ENCODE assay signal across 8 cellular contexts in genomic region chr1:244862354-244862698, GRCh38. TPM values are rescaled to one million over a fixed set of nuclear protein-coding genes. Genes with fewer than 3 reads are reported as not detected.
DNase-seq lines count a peak whose midpoint lies in the region; ATAC-seq, FAIRE-seq and TF ChIP-seq lines count a peak whose summit lies in the region.

No MANE protein-coding gene starts in this region.

- POLR2A ChIA-PET in A549 (lab: Yijun Ruan, JAX) = interaction anchor here (1.1 to 5.5 kb wide), 4 partner anchors 28 to 112 kb away, joined by 3 to 102 read pairs (median 48); partner anchors contain the start of gene COX20

- under 1% methylated on average over 7 of the region's 7 CpGs for WGBS in A549 (ENCODE audit: missing lambda C conversion rate)
- under 1% methylated on average over 7 of the region's 7 CpGs for WGBS in thymus

- TF ChIP-seq CTCF in A549 (IDR thresholded peaks at IDR 0.05) = no peak

- no peak for ATAC-seq in A549

- H3K36me3 ChIP-seq in thymus (ENCODE audit: control insufficient read depth, insufficient read depth) = peaks cover 22% of the 10 kb centered on the region

- FAIRE-seq in A549 (lab: Jason Lieb, UNC) = no peak

- no peak for TF ChIP-seq EP300 in A549 (IDR thresholded peaks at IDR 0.05)

- H3K27me3 Mint-ChIP-seq in activated naive CD8-positive, alpha-beta T cell treated with anti-CD3 and anti-CD28 coated beads for 36 hours = no peaks in the 10 kb centered on the region

- H3K27ac ChIP-seq in A549 (peak overlapping the region; percentile 96 to 100), thymus (ENCODE audit: low read depth) (peak overlapping the region; percentile 98)

- H3K4me3 ChIP-seq in A549 (peak overlapping the region; percentile 100), thymus (ENCODE audit: low read length) (peak overlapping the region; percentile 96)

- CTCF ChIA-PET in A549 (lab: Yijun Ruan, JAX) = interaction anchor here (1.0 to 3.9 kb wide), 7 partner anchors 13 to 180 kb away, joined by 3 to 28 read pairs (median 4); partner anchors contain the start of gene COX20

- H3K4me3 Mint-ChIP-seq in activated naive CD8-positive, alpha-beta T cell treated with anti-CD3 and anti-CD28 coated beads for 36 hours = peak overlapping the region; percentile 96

- DNase-seq in A549 (ENCODE audit: low read depth in 1 of 2, low spot score in 1 of 2) (peak in 1 of 2 experiments; percentile 38), HK-2 (ENCODE audit: unreplicated experiment) (peak; percentile 23), kidney tubule cell (ENCODE audit: low spot score) (peak; percentile 17), amniotic stem cell (lab: John Stamatoyannopoulos, UW) (no peak), HuH-7 (ENCODE audit: low spot score) (no peak)
- no peak for DNase-seq in activated naive CD8-positive, alpha-beta T cell treated with anti-CD3 and anti-CD28 coated beads for 36 hours
- no peak for DNase-seq in activated CD8-positive, alpha-beta memory T cell treated with anti-CD3 and anti-CD28 coated beads, Interleukin-2, amount 50 U/mL, for 48 hours

- no peak for TF ChIP-seq RAD21 in A549 (conservative IDR thresholded peaks at IDR 0.05 in 1 of 2, IDR thresholded peaks at IDR 0.05 in 1 of 2)

- TF ChIP-seq POLR2A in A549 (IDR thresholded peaks at IDR 0.05; ENCODE audit: low read length) = no peak

- peaks cover 59% of the 10 kb centered on the region for H3K36me3 Mint-ChIP-seq in activated naive CD8-positive, alpha-beta T cell treated with anti-CD3 and anti-CD28 coated beads for 36 hours

- no peaks in the 10 kb centered on the region for H3K9me3 Mint-ChIP-seq in activated naive CD8-positive, alpha-beta T cell treated with anti-CD3 and anti-CD28 coated beads for 36 hours

- H3K9me3 ChIP-seq in A549 (no peaks in the 10 kb centered on the region), thymus (ENCODE audit: control insufficient read depth) (no peaks in the 10 kb centered on the region)

- H3K27ac Mint-ChIP-seq in activated naive CD8-positive, alpha-beta T cell treated with anti-CD3 and anti-CD28 coated beads for 36 hours = peak overlapping the region; percentile 96

- H3K27me3 ChIP-seq in thymus (ENCODE audit: control insufficient read depth, insufficient read depth) = no peaks in the 10 kb centered on the region

- peaks cover 58% of the 10 kb centered on the region for H3K4me1 ChIP-seq in A549
- H3K4me1 ChIP-seq in thymus (ENCODE audit: control insufficient read depth, insufficient read depth, low read length) = peaks cover 14% of the 10 kb centered on the region

- H3K4me1 Mint-ChIP-seq in activated naive CD8-positive, alpha-beta T cell treated with anti-CD3 and anti-CD28 coated beads for 36 hours = peaks cover 54% of the 10 kb centered on the region

- H3K4me2 ChIP-seq in A549 = peak overlapping the region; percentile 88

TF ChIP-seq in A549, 52 proteins besides CTCF, POLR2A, EP300 and RAD21:
- no peak for TF ChIP-seq EHMT2 (IDR thresholded peaks at IDR 0.05; ENCODE audit: low read depth)
- no peak for TF ChIP-seq TP53 (CRISPR knock-in tag; IDR thresholded peaks at IDR 0.05)
- no peak for TF ChIP-seq NR3C1 (IDR thresholded peaks at IDR 0.05)
- TF ChIP-seq HOXB5 (CRISPR knock-in tag; IDR thresholded peaks at IDR 0.05) = no peak
- no peak for TF ChIP-seq MAFK (IDR thresholded peaks at IDR 0.05; ENCODE audit: partially characterized antibody)
- TF ChIP-seq ZC3H11A (IDR thresholded peaks at IDR 0.05) = no peak
- TF ChIP-seq BCL3 (IDR thresholded peaks at IDR 0.05) = no peak
- no peak for TF ChIP-seq CHD4 (IDR thresholded peaks at IDR 0.05; ENCODE audit: borderline replicate concordance)
- TF ChIP-seq ZNF302 (CRISPR knock-in tag; IDR thresholded peaks at IDR 0.05) = no peak
- no peak for TF ChIP-seq GATA3 (IDR thresholded peaks at IDR 0.05; ENCODE audit: borderline replicate concordance)
- TF ChIP-seq FOSL2 (IDR thresholded peaks at IDR 0.05) = no peak
- no peak for TF ChIP-seq FOSL2 (CRISPR knock-in tag; IDR thresholded peaks at IDR 0.05)
- no peak for TF ChIP-seq RNF2 (IDR thresholded peaks at IDR 0.05; ENCODE audit: borderline replicate concordance, low read depth)
- no peak for TF ChIP-seq KDM1A (IDR thresholded peaks at IDR 0.05; ENCODE audit: low read depth)

RNA-seq across cellular contexts. Expression of gene HNRNPU, which starts 2.0 kb away (rescaled TPM):
- polyA plus RNA-seq in A549 (2011; rRNA removed) (345 and 529 TPM in 2 replicates), A549 (2017; fragmentation: RNase III; extraction: RNeasy Plus Mini Kit Qiagen cat#74134 plus additional on column Dnase treatment) (449 to 465 TPM (median 455 TPM) in 3 replicates), thymus (259 TPM)
- 132 and 167 TPM in 2 replicates for polyA plus RNA-seq in A549 (2012; cell fraction: cytosol; rRNA removed)
- 136 and 185 TPM in 2 replicates for polyA plus RNA-seq in A549 (2012; cell fraction: nucleus; rRNA removed)
- 330 and 400 TPM in 2 replicates for polyA minus RNA-seq in A549 (2011; rRNA and poly(A)+ RNA removed)
- 100 to 1,000 TPM; 639 to 651 TPM for total RNA-seq in activated naive CD8-positive, alpha-beta T cell treated with anti-CD3 and anti-CD28 coated beads for 36 hours

RNA-seq across cellular contexts. Expression of gene COX20, which starts 26.9 kb away (rescaled TPM):
- polyA plus RNA-seq in A549 (2011; rRNA removed) = 28.1 and 65.4 TPM in 2 replicates
- polyA plus RNA-seq in A549 (2012; cell fraction: cytosol; rRNA removed) = 12.6 and 14.4 TPM in 2 replicates
- 3.5 and 6.2 TPM in 2 replicates for polyA plus RNA-seq in A549 (2012; cell fraction: nucleus; rRNA removed)
- 64.4 to 78.2 TPM (median 74.6 TPM) in 3 replicates for polyA plus RNA-seq in A549 (2017; fragmentation: RNase III; extraction: RNeasy Plus Mini Kit Qiagen cat#74134 plus additional on column Dnase treatment)
- polyA minus RNA-seq in A549 (2011; rRNA and poly(A)+ RNA removed) = 6.1 and 6.7 TPM in 2 replicates
- total RNA-seq in activated naive CD8-positive, alpha-beta T cell treated with anti-CD3 and anti-CD28 coated beads for 36 hours = 10 to 100 TPM; 41.2 to 50.7 TPM
- 60.8 TPM for polyA plus RNA-seq in thymus

Comparison
In these comparisons a context has a peak if more than half of its experiments do, and no peak if none do; other contexts are left out.
1. DNase-seq: peak in HK-2 (single experiment) and kidney tubule cell (single experiment); none in activated naive CD8-positive, alpha-beta T cell treated with anti-CD3 and anti-CD28 coated beads for 36 hours (single experiment), amniotic stem cell (single experiment), HuH-7 (single experiment) and activated CD8-positive, alpha-beta memory T cell treated with anti-CD3 and anti-CD28 coated beads, Interleukin-2, amount 50 U/mL, for 48 hours (single experiment).